ENCODE assay signal across 11 cellular contexts in genomic region chr3:99846472-99846871, GRCh38. TPM values are rescaled to one million over a fixed set of nuclear protein-coding genes. Genes with fewer than 3 reads are reported as not detected.
DNase-seq lines count a peak whose midpoint lies in the region; ATAC-seq and TF ChIP-seq lines count a peak whose summit lies in the region.
"Had no signal": no experiment of that assay in that cellular context is flagged by ENCODE, and none has a peak within 500 bp of the region (broad histone marks: within the 10 kb centered on the region; RNA-seq: fewer than 3 reads in every experiment).

No MANE protein-coding gene starts in this region.

- H3K27me3 Mint-ChIP-seq in activated naive CD8-positive, alpha-beta T cell treated with anti-CD3 and anti-CD28 coated beads for 36 hours = no peaks in the 10 kb centered on the region
- no peaks in the 10 kb centered on the region for H3K27me3 Mint-ChIP-seq in activated CD8-positive, alpha-beta T cell treated with anti-CD3 and anti-CD28 coated beads for 36 hours

- CTCF ChIA-PET in activated CD8-positive, alpha-beta T cell treated with anti-CD3 and anti-CD28 coated beads for 36 hours (lab: Charles Lee) = interaction anchor here (0.9 to 1.4 kb wide), 3 partner anchors 9 to 213 kb away, joined by 3 to 9 read pairs (median 5); no protein-coding TSS in a partner anchor

- ATAC-seq in activated CD8-positive, alpha-beta T cell treated with anti-CD3 and anti-CD28 coated beads for 36 hours = no peak
- ATAC-seq: CD8-positive, alpha-beta T cell had no signal

- H3K9me3 Mint-ChIP-seq in activated naive CD8-positive, alpha-beta T cell treated with anti-CD3 and anti-CD28 coated beads for 36 hours = no peaks in the 10 kb centered on the region
- no peaks in the 10 kb centered on the region for H3K9me3 Mint-ChIP-seq in activated CD8-positive, alpha-beta T cell treated with anti-CD3 and anti-CD28 coated beads for 36 hours
- H3K9me3 Mint-ChIP-seq: activated T-helper 2 cell treated with anti-CD3 and anti-CD28 coated beads, Interferon-gamma antibody, Interleukin-2, Interleukin-4, amounts not matched to agents 10 μg/mL and 5 μg/mL and 100 μg/mL, durations not matched to agents 14 hours and 24 hours and 36 hours; CD8-positive, alpha-beta T cell had no signal

- H4K20me1 ChIP-seq in BLaER1 treated with 17β-estradiol and CSF1 and Interleukin-3, amounts not matched to agents 10 nM and 100 nM = peaks cover 0 to 84% (median 15%) of the 10 kb centered on the region in 11 experiments; a peak in 10 of 22 replicates

- H3K4me2 ChIP-seq in BLaER1 treated with 17β-estradiol and CSF1 and Interleukin-3, amounts not matched to agents 10 nM and 100 nM = peak overlapping the region in 7 of 11 experiments; percentile 22 to 84 (median 72); a peak in 9 of 22 replicates

- H3K4me3 ChIP-seq in BLaER1 treated with 17β-estradiol and CSF1 and Interleukin-3, amounts not matched to agents 10 nM and 100 nM = no peak overlapping the region
- H3K4me3 ChIP-seq in muscle layer of duodenum (ENCODE audit: low read depth in 1 of 2, low read length in 2 of 2) = no peak overlapping the region

- no peak for TF ChIP-seq POLR2A in erythroblast (IDR thresholded peaks at IDR 0.05; ENCODE audit: low read length)

- no peak overlapping the region for H3K27ac Mint-ChIP-seq in activated naive CD8-positive, alpha-beta T cell treated with anti-CD3 and anti-CD28 coated beads for 36 hours
- no peak overlapping the region for H3K27ac Mint-ChIP-seq in activated CD8-positive, alpha-beta T cell treated with anti-CD3 and anti-CD28 coated beads for 36 hours
- H3K27ac Mint-ChIP-seq: CD8-positive, alpha-beta T cell had no signal

- DNase-seq in NCI-H2196 treated with DMSO at 0.1 percent for 48 hours (lab: John Stamatoyannopoulos, UW; ENCODE audit: unreplicated experiment) (peak; percentile 40), erythroblast (lab: John Stamatoyannopoulos, UW) (peak; percentile 7 to 24), SKM-1 (lab: John Stamatoyannopoulos, UW; ENCODE audit: unreplicated experiment) (no peak), G401 (ENCODE audit: low spot score) (no peak)
- DNase-seq in activated naive CD8-positive, alpha-beta T cell treated with anti-CD3 and anti-CD28 coated beads for 36 hours = no peak
- DNase-seq in activated CD8-positive, alpha-beta T cell treated with anti-CD3 and anti-CD28 coated beads for 36 hours = no peak
- DNase-seq: CD8-positive, alpha-beta T cell had no signal

- in situ Hi-C loops in G401 (cut with HindIII; ENCODE audit: low sequenced_read_pairs) = no loop called here

- POLR2A ChIA-PET in activated CD8-positive, alpha-beta T cell treated with anti-CD3 and anti-CD28 coated beads for 36 hours (lab: Charles Lee) = no interaction called here

- H3K27me3 ChIP-seq in BLaER1 treated with 17β-estradiol and CSF1 and Interleukin-3, amounts not matched to agents 10 nM and 100 nM = no peaks in the 10 kb centered on the region
- no peaks in the 10 kb centered on the region for H3K27me3 ChIP-seq in muscle layer of duodenum (ENCODE audit: low read depth, low read length)
- H3K27me3 ChIP-seq: neutrophil had no signal

- H3K4me3 Mint-ChIP-seq in activated naive CD8-positive, alpha-beta T cell treated with anti-CD3 and anti-CD28 coated beads for 36 hours = no peak overlapping the region
- no peak overlapping the region for H3K4me3 Mint-ChIP-seq in activated CD8-positive, alpha-beta T cell treated with anti-CD3 and anti-CD28 coated beads for 36 hours
- H3K4me3 Mint-ChIP-seq: CD8-positive, alpha-beta T cell had no signal

- H3K36me3 ChIP-seq in BLaER1 treated with 17β-estradiol and CSF1 and Interleukin-3, amounts not matched to agents 10 nM and 100 nM = peaks cover 0 to 6% (median 0%) of the 10 kb centered on the region in 11 experiments; a peak in 1 of 22 replicates
- H3K36me3 ChIP-seq in muscle layer of duodenum (ENCODE audit: control insufficient read depth in 1 of 2, insufficient read depth in 2 of 2, low read length in 2 of 2) = peaks cover 20 to 21% of the 10 kb centered on the region in 2 donors
- H3K36me3 ChIP-seq: neutrophil had no signal

- no peaks in the 10 kb centered on the region for H3K36me3 Mint-ChIP-seq in activated naive CD8-positive, alpha-beta T cell treated with anti-CD3 and anti-CD28 coated beads for 36 hours
- peaks cover 1% of the 10 kb centered on the region for H3K36me3 Mint-ChIP-seq in activated CD8-positive, alpha-beta T cell treated with anti-CD3 and anti-CD28 coated beads for 36 hours (ENCODE audit: low read depth)
- H3K36me3 Mint-ChIP-seq: CD8-positive, alpha-beta T cell had no signal

- peaks cover 35 to 55% (median 50%) of the 10 kb centered on the region in 10 experiments for H3K4me1 ChIP-seq in BLaER1 treated with 17β-estradiol and CSF1 and Interleukin-3, amounts not matched to agents 10 nM and 100 nM
- peaks cover 8 to 50% of the 10 kb centered on the region in 2 donors for H3K4me1 ChIP-seq in muscle layer of duodenum (ENCODE audit: control insufficient read depth in 1 of 2, insufficient read depth in 2 of 2, low read length in 2 of 2)

- H3K4me1 Mint-ChIP-seq in activated naive CD8-positive, alpha-beta T cell treated with anti-CD3 and anti-CD28 coated beads for 36 hours = peaks cover 23% of the 10 kb centered on the region
- H3K4me1 Mint-ChIP-seq in activated CD8-positive, alpha-beta T cell treated with anti-CD3 and anti-CD28 coated beads for 36 hours (ENCODE audit: low read depth) = peaks cover 19% of the 10 kb centered on the region

- H3K27ac ChIP-seq in BLaER1 treated with 17β-estradiol and CSF1 and Interleukin-3, amounts not matched to agents 10 nM and 100 nM = peak overlapping the region in 2 of 11 experiments; percentile 19 to 31; a peak in 2 of 22 replicates
- H3K27ac ChIP-seq in muscle layer of duodenum (ENCODE audit: low read length) = peak overlapping the region; percentile 90
- H3K27ac ChIP-seq: neutrophil had no signal

- H3K9me3 ChIP-seq in BLaER1 treated with 17β-estradiol and CSF1 and Interleukin-3, amounts not matched to agents 10 nM and 100 nM (replicated peaks in 1 of 11) = peaks cover 0 to 9% (median 5%) of the 10 kb centered on the region in 11 experiments; a peak in 6 of 22 replicates
- H3K9me3 ChIP-seq in muscle layer of duodenum (ENCODE audit: control insufficient read depth in 1 of 2, low read length in 2 of 2) = no peaks in the 10 kb centered on the region
- H3K9me3 ChIP-seq: neutrophil had no signal

- intact Hi-C loops in activated CD8-positive, alpha-beta T cell treated with anti-CD3 and anti-CD28 coated beads for 36 hours (cut with micrococcal nuclease) = no loop called here

- TF ChIP-seq CTCF in activated CD8-positive, alpha-beta T cell treated with anti-CD3 and anti-CD28 coated beads for 36 hours (IDR thresholded peaks at IDR 0.05) = no peak

- no peak overlapping the region for H3K9ac ChIP-seq in BLaER1 treated with 17β-estradiol and CSF1 and Interleukin-3, amounts not matched to agents 10 nM and 100 nM

RNA-seq across cellular contexts. Expression of gene CMSS1, which starts 28.8 kb away (rescaled TPM):
- total RNA-seq in activated naive CD8-positive, alpha-beta T cell treated with anti-CD3 and anti-CD28 coated beads for 36 hours = 100 to 1,000 TPM; 121 to 122 TPM
- total RNA-seq in activated CD8-positive, alpha-beta T cell treated with anti-CD3 and anti-CD28 coated beads for 36 hours = 100 to 1,000 TPM in 1 of 2 experiments, 10 to 100 TPM in 1; 93.9 to 110 TPM
- total RNA-seq in G401 (2014; rRNA removed; shearing (Covaris generic)) = 35.7 and 37.9 TPM in 2 replicates

Comparison
In these comparisons a context has a peak if more than half of its experiments do, and no peak if none do; other contexts are left out.
1. DNase-seq: peak in NCI-H2196 treated with DMSO at 0.1 percent for 48 hours (single experiment) and erythroblast (2 of 2); none in activated naive CD8-positive, alpha-beta T cell treated with anti-CD3 and anti-CD28 coated beads for 36 hours (single experiment), SKM-1 (single experiment), activated CD8-positive, alpha-beta T cell treated with anti-CD3 and anti-CD28 coated beads for 36 hours (single experiment) and G401 (single experiment).